In genomic region chr22:45855961-45856360, GRCh38 we compare ENCODE assay signal across 1 cellular context.
TF ChIP-seq lines count a peak whose summit lies in the region.

No MANE protein-coding gene starts in this region.

TF ChIP-seq in HepG2, 621 proteins besides CTCF, POLR2A, EP300 and RAD21:
- TF ChIP-seq RBM22 (optimal IDR thresholded peaks at IDR 0.05; ENCODE audit: low read length) (peak; percentile 74), ZNF841 (CRISPR knock-in tag; IDR thresholded peaks at IDR 0.05; ENCODE audit: borderline replicate concordance) (no peak)
